23 cellular contexts compared by ENCODE assay signal in the genomic region with DNA sequence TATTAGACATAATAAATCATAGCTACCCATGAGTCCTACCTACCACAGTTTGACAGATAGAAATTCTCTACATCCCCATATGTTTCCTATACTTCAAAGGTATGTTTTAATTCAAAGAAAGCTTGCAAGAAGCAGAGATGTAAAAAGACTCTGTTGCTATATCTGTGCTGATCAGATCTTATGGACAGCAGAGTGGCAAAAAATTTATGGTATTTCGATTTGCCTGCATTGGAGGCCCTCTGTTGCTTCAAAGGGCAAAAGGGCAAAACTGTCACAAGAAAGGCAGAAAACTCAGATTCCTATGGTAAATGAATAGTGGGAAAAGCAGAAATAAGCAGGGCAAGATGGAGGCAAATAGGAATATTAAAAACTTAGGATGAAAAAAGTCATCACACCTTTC.
"Had no signal": no experiment of that assay in that cellular context is flagged by ENCODE, and none has a peak within 500 bp of the region (broad histone marks: within the 10 kb centered on the region; RNA-seq: fewer than 3 reads in every experiment).

No MANE protein-coding gene starts in this region.

- H3K27me3 ChIP-seq: brain microvascular endothelial cell, esophagus squamous epithelium, gastroesophageal sphincter had no signal

- H3K36me3 ChIP-seq: brain microvascular endothelial cell, esophagus squamous epithelium, gastroesophageal sphincter had no signal

- ATAC-seq: activated CD4-positive, alpha-beta T cell treated with anti-CD3 and anti-CD28 coated beads for 36 hours; activated CD8-positive, alpha-beta memory T cell treated with anti-CD3 and anti-CD28 coated beads, Interleukin-2, amount 10 ng/mL, durations not matched to agents 7 days and 5 days; activated CD8-positive, alpha-beta T cell treated with anti-CD3 and anti-CD28 coated beads, Interleukin-2, amount 10 ng/mL, durations not matched to agents 7 days and 5 days; activated naive CD4-positive, alpha-beta T cell treated with anti-CD3 and anti-CD28 coated beads, Interleukin-2, amount 50 U/mL, for 72 hours; gastroesophageal sphincter had no signal

- H3K9me3 ChIP-seq: esophagus squamous epithelium, gastroesophageal sphincter had no signal

- DNase-seq: activated CD4-positive, alpha-beta memory T cell treated with anti-CD3 and anti-CD28 coated beads for 36 hours; activated CD4-positive, alpha-beta T cell treated with anti-CD3 and anti-CD28 coated beads for 36 hours; activated CD4-positive, alpha-beta T cell treated with anti-CD3 and anti-CD28 coated beads, Interleukin-2, amount 10 ng/mL, durations not matched to agents 24 days and 14 days; activated CD4-positive, CD25-positive, alpha-beta regulatory T cell; activated CD4-positive, CD25-positive, alpha-beta regulatory T cell treated with anti-CD3 and anti-CD28 coated beads, Interleukin-2, amount 50 U/mL, for 72 hours; activated CD8-positive, alpha-beta memory T cell treated with anti-CD3 and anti-CD28 coated beads, Interleukin-2, amount 10 ng/mL, durations not matched to agents 7 days and 5 days; activated CD8-positive, alpha-beta memory T cell treated with anti-CD3 and anti-CD28 coated beads, Interleukin-2, amount 50 U/mL, for 4 hours; activated CD8-positive, alpha-beta T cell treated with anti-CD3 and anti-CD28 coated beads, Interleukin-2, amount 10 ng/mL, durations not matched to agents 7 days and 5 days; activated effector memory CD4-positive, alpha-beta T cell treated with anti-CD3 and anti-CD28 coated beads, Interleukin-2, amount 50 U/mL, for 16 hours; activated naive CD4-positive, alpha-beta T cell treated with anti-CD3 and anti-CD28 coated beads, Interleukin-2, amount 10 ng/mL, durations not matched to agents 7 days and 5 days; activated naive CD8-positive, alpha-beta T cell treated with anti-CD3 and anti-CD28 coated beads, Interleukin-2, amount 10 ng/mL, durations not matched to agents 7 days and 5 days; activated T-cell treated with anti-CD3 and anti-CD28 coated beads, Interleukin-2, amount 50 U/mL, for 1 hour; activated T-cell treated with anti-CD3 and anti-CD28 coated beads, Interleukin-2, amount 50 U/mL, for 48 hours; amniotic stem cell; anterior cingulate cortex; brain microvascular endothelial cell; effector CD8-positive, alpha-beta T cell; esophagus squamous epithelium; foreskin melanocyte; T-helper 2 cell had no signal

- H3K27ac ChIP-seq: brain microvascular endothelial cell, epithelial cell of prostate, esophagus squamous epithelium, gastroesophageal sphincter had no signal

- H3K4me1 ChIP-seq: esophagus squamous epithelium, gastroesophageal sphincter had no signal

- H3K4me3 ChIP-seq: esophagus squamous epithelium, gastroesophageal sphincter had no signal
